ENCODE assay signal across 21 cellular contexts in the genomic region with DNA sequence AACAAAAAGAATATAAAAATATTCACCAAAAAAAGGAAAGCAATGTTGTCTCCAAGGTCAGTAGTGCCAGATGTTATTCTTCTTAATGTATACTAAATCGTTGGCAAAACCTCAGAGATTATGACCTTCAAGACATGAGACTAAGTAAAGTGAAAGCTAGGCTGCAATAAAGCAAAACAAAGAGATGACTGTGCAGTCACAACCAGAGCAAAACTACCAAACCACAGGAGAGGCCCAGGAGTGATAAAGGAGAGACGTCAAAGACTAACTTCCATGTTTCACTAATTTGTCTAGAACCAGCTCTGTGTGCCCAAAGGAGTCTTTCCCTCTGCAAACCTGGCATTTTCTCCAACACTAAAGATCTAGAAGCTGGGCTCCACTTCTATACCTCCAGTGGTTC.
DNase-seq lines count a peak whose midpoint lies in the region; ATAC-seq lines count a peak whose summit lies in the region.
"Had no signal": no experiment of that assay in that cellular context is flagged by ENCODE, and none has a peak within 500 bp of the region (broad histone marks: within the 10 kb centered on the region; RNA-seq: fewer than 3 reads in every experiment).

No MANE protein-coding gene starts in this region.

- DNase-seq in SK-MEL-5 (ENCODE audit: low read depth, low spot score) (peak; percentile 90), NCI-H1436 treated with DMSO at 0.1 percent for 48 hours (lab: John Stamatoyannopoulos, UW) (no peak), HK-2 (ENCODE audit: unreplicated experiment) (no peak), cerebellar cortex (ENCODE audit: low spot score) (no peak)
- no peak for DNase-seq in activated CD4-positive, alpha-beta T cell treated with anti-CD3 and anti-CD28 coated beads for 1 hour
- DNase-seq: activated CD4-positive, alpha-beta T cell treated with anti-CD3 and anti-CD28 coated beads, Interleukin-2, amount 10 ng/mL, durations not matched to agents 7 days and 5 days; activated naive CD8-positive, alpha-beta T cell treated with anti-CD3 and anti-CD28 coated beads for 36 hours; body of pancreas; C1 segment of cervical spinal cord; naive thymus-derived CD8-positive, alpha-beta T cell; NCI-H2029 treated with DMSO at 0.1 percent for 48 hours; NCI-H226; ovary; spleen; stimulated activated CD4-positive, alpha-beta T cell treated with anti-CD3 and anti-CD28 coated beads, Interleukin-4, amount 100 ng/mL, for 4 hours; thyroid gland had no signal

- ATAC-seq in GM18867 (IDR thresholded peaks at IDR 0.05; ENCODE audit: unreplicated experiment) (peak; percentile 81), GM21529 (IDR thresholded peaks at IDR 0.05; ENCODE audit: unreplicated experiment) (peak; percentile 62), HG03378 (IDR thresholded peaks at IDR 0.05; ENCODE audit: unreplicated experiment) (peak; percentile 49)
- ATAC-seq: activated T-helper 17 cell treated with anti-CD3 and anti-CD28 coated beads, Interleukin-2, amount 50 U/mL, for 72 hours; body of pancreas; left lobe of liver; naive thymus-derived CD8-positive, alpha-beta T cell had no signal

- in situ Hi-C loops in SK-MEL-5 (cut with HindIII; ENCODE audit: low pct_unique_long_range_greater_than_20kb, low sequenced_read_pairs) = no loop called here
